ENCODE assay signal across 33 cellular contexts in the genomic region with DNA sequence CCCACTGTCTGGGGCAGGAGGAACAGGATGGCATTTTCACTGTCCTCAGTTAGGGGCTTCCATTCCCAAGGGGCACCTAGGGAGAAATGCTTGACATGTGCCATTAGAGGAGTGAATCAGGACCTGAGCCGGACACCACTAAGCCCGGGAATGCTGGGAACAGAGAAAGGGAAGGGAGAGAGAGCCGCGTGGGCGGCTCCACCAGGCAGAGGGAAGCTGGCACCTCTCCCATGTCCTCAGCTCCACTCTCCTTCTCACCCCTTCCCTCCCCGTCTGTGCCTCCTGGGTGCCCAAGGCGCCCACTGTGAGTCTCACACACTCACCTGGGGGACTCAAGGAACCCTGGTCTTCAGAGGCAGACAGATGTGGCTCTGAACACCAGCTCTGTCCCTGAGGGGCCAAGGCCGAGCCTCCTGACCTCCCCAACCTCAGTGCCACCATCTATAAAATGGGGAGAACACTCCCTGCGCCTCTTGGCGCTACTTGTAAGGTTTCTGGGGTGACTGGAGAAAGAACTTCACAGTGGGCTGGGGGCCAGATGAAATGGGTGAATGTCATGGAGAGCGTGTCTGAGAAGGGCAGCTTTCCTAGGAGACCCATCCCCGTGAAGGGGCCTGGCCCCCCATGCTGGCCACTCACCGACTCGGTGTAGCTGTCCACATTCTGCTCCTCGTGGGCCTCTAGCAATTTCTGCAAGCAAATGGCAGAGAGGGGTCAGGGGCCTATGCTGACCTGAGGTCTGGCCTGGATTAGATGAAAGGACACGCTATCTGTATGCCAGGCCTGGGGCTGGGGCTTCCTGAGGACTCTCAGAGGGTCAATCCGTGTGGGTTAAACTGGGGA. TPM values are rescaled to one million over a fixed set of nuclear protein-coding genes. Genes with fewer than 3 reads are reported as not detected.
DNase-seq lines count a peak whose midpoint lies in the region; ATAC-seq and TF ChIP-seq lines count a peak whose summit lies in the region.
"Had no signal": no experiment of that assay in that cellular context is flagged by ENCODE, and none has a peak within 500 bp of the region (broad histone marks: within the 10 kb centered on the region; RNA-seq: fewer than 3 reads in every experiment).

No MANE protein-coding gene starts in this region.

- H3K4me3 ChIP-seq in right cardiac atrium (ENCODE audit: low read length) (no peak overlapping the region), heart right ventricle (no peak overlapping the region), mesenchymal stem cell (ENCODE audit: insufficient read depth in 1 of 2, low read depth in 1 of 2, low read length in 2 of 2) (no peak overlapping the region)
- H3K4me3 ChIP-seq: adrenal gland, GM23338, left lung, pancreas, right atrium auricular region, spleen, thoracic aorta, vagina had no signal

- H3K4me1 ChIP-seq in right cardiac atrium (ENCODE audit: control insufficient read depth, insufficient read depth, low read length), result no peaks in the 10 kb centered on the region
- peaks cover 3 to 33% (median 23%) of the 10 kb centered on the region in 9 donors for H3K4me1 ChIP-seq in heart right ventricle
- peaks cover 8% of the 10 kb centered on the region for H3K4me1 ChIP-seq in mesenchymal stem cell (ENCODE audit: control insufficient read depth, insufficient read depth, low read depth, low read length)
- H3K4me1 ChIP-seq: foreskin keratinocyte, pancreas had no signal

- no peak overlapping the region for H3K4me3 Mint-ChIP-seq in activated CD8-positive, alpha-beta T cell treated with anti-CD3 and anti-CD28 coated beads for 36 hours
- no peak overlapping the region for H3K4me3 Mint-ChIP-seq in memory B cell
- H3K4me3 Mint-ChIP-seq: GM23338; natural killer cell treated with Interleukin-12 subunit alpha and Interleukin-12 subunit beta and Interleukin-15 and Interleukin-18, amount 100 ng/mL, for 72 hours had no signal

- no peak overlapping the region for H2BK120ac ChIP-seq in mesenchymal stem cell (ENCODE audit: low read depth, low read length)

- H4K91ac ChIP-seq in mesenchymal stem cell (ENCODE audit: low read length), result no peak overlapping the region

- no peak overlapping the region for H3K9ac ChIP-seq in mesenchymal stem cell (ENCODE audit: low read length)
- H3K9ac ChIP-seq: SK-N-SH had no signal

- H3K4me2 ChIP-seq in mesenchymal stem cell (ENCODE audit: low read length, poor library complexity, severe bottlenecking), result no peak overlapping the region
- H3K4me2 ChIP-seq: GM23338, SK-N-SH had no signal

- no peak overlapping the region for H2BK15ac ChIP-seq in mesenchymal stem cell (ENCODE audit: low read depth, poor library complexity, severe bottlenecking)

- H3K27ac Mint-ChIP-seq in activated CD8-positive, alpha-beta T cell treated with anti-CD3 and anti-CD28 coated beads for 36 hours, result peak overlapping the region; percentile 46
- peak overlapping the region; percentile 26 for H3K27ac Mint-ChIP-seq in memory B cell
- H3K27ac Mint-ChIP-seq: activated T-helper 2 cell treated with anti-CD3 and anti-CD28 coated beads, Interferon-gamma antibody, Interleukin-2, Interleukin-4, amounts not matched to agents 10 μg/mL and 5 μg/mL and 100 μg/mL, durations not matched to agents 14 hours and 24 hours and 36 hours; GM23338; natural killer cell treated with Interleukin-12 subunit alpha and Interleukin-12 subunit beta and Interleukin-15 and Interleukin-18, amount 100 ng/mL, for 72 hours had no signal

- peaks cover 8% of the 10 kb centered on the region for H3K79me1 ChIP-seq in mesenchymal stem cell (replicated peaks; ENCODE audit: low read length, poor library complexity, severe bottlenecking)

- POLR2A ChIA-PET in activated CD8-positive, alpha-beta T cell treated with anti-CD3 and anti-CD28 coated beads for 36 hours (lab: Charles Lee), result interaction anchor here (0.6 to 2.3 kb wide), 3 partner anchors 18 to 53 kb away, joined by 3 to 6 read pairs (median 4); no protein-coding TSS in a partner anchor
- POLR2A ChIA-PET in HEK293T (lab: Yijun Ruan, JAX), result no interaction called here

- H3K27me3 ChIP-seq in right cardiac atrium (ENCODE audit: control insufficient read depth, insufficient read depth) (no peaks in the 10 kb centered on the region), heart right ventricle (no peaks in the 10 kb centered on the region), mesenchymal stem cell (ENCODE audit: control insufficient read depth in 1 of 2, insufficient read depth in 1 of 2, low read length in 2 of 2) (no peaks in the 10 kb centered on the region)
- H3K27me3 ChIP-seq: adrenal gland, foreskin keratinocyte, left lung, pancreas, right atrium auricular region, spleen, vagina had no signal

- H3K9me3 Mint-ChIP-seq in activated CD8-positive, alpha-beta T cell treated with anti-CD3 and anti-CD28 coated beads for 36 hours, result no peaks in the 10 kb centered on the region
- H3K9me3 Mint-ChIP-seq in memory B cell, result no peaks in the 10 kb centered on the region
- H3K9me3 Mint-ChIP-seq: activated T-helper 2 cell treated with anti-CD3 and anti-CD28 coated beads, Interferon-gamma antibody, Interleukin-2, Interleukin-4, amounts not matched to agents 10 μg/mL and 5 μg/mL and 100 μg/mL, durations not matched to agents 14 hours and 24 hours and 36 hours; brain; GM23338; natural killer cell treated with Interleukin-12 subunit alpha and Interleukin-12 subunit beta and Interleukin-15 and Interleukin-18, amount 100 ng/mL, for 72 hours had no signal

- H3K9me3 ChIP-seq in right cardiac atrium (ENCODE audit: control insufficient read depth, low read length) (no peaks in the 10 kb centered on the region), heart right ventricle (no peaks in the 10 kb centered on the region), mesenchymal stem cell (ENCODE audit: control insufficient read depth, low read length) (no peaks in the 10 kb centered on the region)
- H3K9me3 ChIP-seq: adrenal gland, left lung, pancreas, right atrium auricular region, SK-N-SH, spleen, thoracic aorta, vagina had no signal

- DNase-seq in right cardiac atrium (peak in 2 of 3 donors; percentile 36 to 48), heart right ventricle (no peak), memory B cell (ENCODE audit: low spot score in 2 of 2) (no peak), DMS53 treated with DMSO at 0.1 percent for 48 hours (lab: John Stamatoyannopoulos, UW; ENCODE audit: unreplicated experiment) (no peak), mesenchymal stem cell (no peak), HEK293T (ENCODE audit: extremely low spot score) (no peak)
- no peak for DNase-seq in activated CD8-positive, alpha-beta T cell treated with anti-CD3 and anti-CD28 coated beads for 36 hours
- DNase-seq in activated effector memory CD4-positive, alpha-beta T cell treated with Interleukin-2 at 50 U/mL for 16 hours, result no peak
- DNase-seq: activated CD4-positive, alpha-beta T cell treated with anti-CD3 and anti-CD28 coated beads, Interleukin-2, amount 50 U/mL, for 1 hour; activated CD8-positive, alpha-beta memory T cell treated with anti-CD3 and anti-CD28 coated beads, Interleukin-2, amount 50 U/mL, for 4 hours; adrenal gland; effector memory CD4-positive, alpha-beta T cell; foreskin keratinocyte; midbrain; NCI-H1105; NCI-H1930; NCI-H345; NCI-H748 treated with DMSO at 0.1 percent for 48 hours; RPMI8226; SK-N-SH; spleen; stimulated activated CD4-positive, alpha-beta T cell treated with anti-CD3 and anti-CD28 coated beads, Interleukin-4, amount 100 ng/mL, for 1 hour; stimulated activated naive CD4-positive, alpha-beta T cell treated with Interleukin-2 at 50 U/mL for 16 hours; WERI-Rb-1 had no signal

- H3K4me1 Mint-ChIP-seq in activated CD8-positive, alpha-beta T cell treated with anti-CD3 and anti-CD28 coated beads for 36 hours (ENCODE audit: low read depth), result peaks cover 36% of the 10 kb centered on the region
- peaks cover 17% of the 10 kb centered on the region for H3K4me1 Mint-ChIP-seq in memory B cell

- H3K23ac ChIP-seq in mesenchymal stem cell (ENCODE audit: low read length in 2 of 2), result no peak overlapping the region

- TF ChIP-seq CTCF in heart right ventricle (IDR thresholded peaks at IDR 0.05), result no peak
- no peak for TF ChIP-seq CTCF in activated CD8-positive, alpha-beta T cell treated with anti-CD3 and anti-CD28 coated beads for 36 hours (IDR thresholded peaks at IDR 0.05)

- H3K4ac ChIP-seq in mesenchymal stem cell (ENCODE audit: low read depth in 1 of 2, low read length in 2 of 2), result no peak overlapping the region

- no peak overlapping the region for H3K18ac ChIP-seq in mesenchymal stem cell (ENCODE audit: low read depth in 1 of 2, low read length in 2 of 2)

- H3K14ac ChIP-seq in mesenchymal stem cell (ENCODE audit: low read length in 2 of 2), result no peak overlapping the region

- no peak overlapping the region for H2BK12ac ChIP-seq in mesenchymal stem cell (ENCODE audit: low read length in 2 of 2)

- 81% methylated on average over 17 of the region's 17 CpGs for WGBS in right cardiac atrium
- WGBS in heart right ventricle, 2 donors, result 80 to 86% methylated on average over 17 of the region's 17 CpGs
- 95% methylated on average over 13 of the region's 17 CpGs for WGBS in mesenchymal stem cell

- H3K36me3 Mint-ChIP-seq in activated CD8-positive, alpha-beta T cell treated with anti-CD3 and anti-CD28 coated beads for 36 hours (ENCODE audit: low read depth), result peaks cover 11% of the 10 kb centered on the region
- peaks cover 12% of the 10 kb centered on the region for H3K36me3 Mint-ChIP-seq in memory B cell

- CTCF ChIA-PET in activated CD8-positive, alpha-beta T cell treated with anti-CD3 and anti-CD28 coated beads for 36 hours (lab: Charles Lee), result interaction anchor here (7.2 kb wide), 1 partner anchor 25 kb away, joined by 37 read pairs; a partner anchor contains a TSS
- CTCF ChIA-PET in HEK293T (lab: Yijun Ruan, JAX), result interaction anchor here (1.6 kb wide), 1 partner anchor 53 kb away, joined by 7 read pairs; no protein-coding TSS in a partner anchor

- H3K27me3 Mint-ChIP-seq in activated CD8-positive, alpha-beta T cell treated with anti-CD3 and anti-CD28 coated beads for 36 hours, result no peaks in the 10 kb centered on the region
- H3K27me3 Mint-ChIP-seq in memory B cell, result no peaks in the 10 kb centered on the region
- H3K27me3 Mint-ChIP-seq: natural killer cell treated with Interleukin-12 subunit alpha and Interleukin-12 subunit beta and Interleukin-15 and Interleukin-18, amount 100 ng/mL, for 72 hours had no signal

- H3K27ac ChIP-seq in right cardiac atrium (ENCODE audit: low read length), result no peak overlapping the region
- H3K27ac ChIP-seq in heart right ventricle, result no peak overlapping the region
- no peak overlapping the region for H3K27ac ChIP-seq in mesenchymal stem cell (ENCODE audit: low read length, poor library complexity, severe bottlenecking)
- H3K27ac ChIP-seq: adrenal gland, foreskin keratinocyte, left lung, pancreas, right atrium auricular region, spleen, thoracic aorta, vagina had no signal

- H2AFZ ChIP-seq in mesenchymal stem cell (ENCODE audit: low read depth, low read length), result no peak overlapping the region
- H2AFZ ChIP-seq: GM23338 had no signal

- no peak overlapping the region for H2BK5ac ChIP-seq in mesenchymal stem cell (ENCODE audit: low read depth, low read length, poor library complexity, severe bottlenecking)

- intact Hi-C loops in right cardiac atrium (cut with DNase I), result no loop called here
- intact Hi-C loops in heart right ventricle (cut with DNase I), result no loop called here
- intact Hi-C loops in activated CD8-positive, alpha-beta T cell treated with anti-CD3 and anti-CD28 coated beads for 36 hours (cut with micrococcal nuclease), result no loop called here

- ATAC-seq in right cardiac atrium, result no peak
- no peak for ATAC-seq in heart right ventricle
- no peak for ATAC-seq in activated CD8-positive, alpha-beta T cell treated with anti-CD3 and anti-CD28 coated beads for 36 hours
- no peak for ATAC-seq in memory B cell (ENCODE audit: low read depth)
- ATAC-seq: foreskin keratinocyte; GM23338; left lung; natural killer cell treated with Interleukin-12 subunit alpha and Interleukin-12 subunit beta and Interleukin-15 and Interleukin-18, amount 100 ng/mL, for 72 hours; pancreas had no signal

- H3K36me3 ChIP-seq in heart right ventricle (peaks cover 0 to 87% (median 14%) of the 10 kb centered on the region in 9 donors), mesenchymal stem cell (ENCODE audit: control insufficient read depth in 1 of 2, insufficient read depth in 2 of 2, low read depth in 1 of 2, low read length in 2 of 2) (peaks cover 67 to 84% of the 10 kb centered on the region in 2 experiments)

- H4K8ac ChIP-seq in mesenchymal stem cell (ENCODE audit: low read length), result no peak overlapping the region

- no peak overlapping the region for H2AK5ac ChIP-seq in mesenchymal stem cell (ENCODE audit: low read length, severe bottlenecking)

RNA-seq across cellular contexts. Expression of a gene that starts 5.3 kb away (rescaled TPM):
- total RNA-seq in right cardiac atrium (1 to 10 TPM; 6.4 to 9.4 (median 7.8) TPM), heart right ventricle (10 to 100 TPM in 3 of 10 donors, 1 to 10 TPM in 7; 4.0 to 11.8 (median 8.1) TPM)
- polyA plus RNA-seq in right cardiac atrium (9.9 TPM), heart right ventricle (10 to 100 TPM; 11.1 to 35.6 TPM)
- total RNA-seq in activated CD8-positive, alpha-beta T cell treated with anti-CD3 and anti-CD28 coated beads for 36 hours, result 10 to 100 TPM; 10.4 to 11.0 TPM
- polyA plus RNA-seq in mesenchymal stem cell (2013, experiment 1 of 2), result 8.5 TPM
- polyA plus RNA-seq in mesenchymal stem cell (2013, experiment 2 of 2), result 8.6 TPM

RNA-seq across cellular contexts. Expression of a gene that starts 17.6 kb away (rescaled TPM):
- under 1 TPM in 2 of 4 donors, not detected in 2; 0.09 to 0.26 TPM for total RNA-seq in right cardiac atrium
- polyA plus RNA-seq in right cardiac atrium, result 0.36 TPM
- under 1 TPM in 7 of 10 donors, not detected in 3; 0.11 to 0.64 (median 0.15) TPM for total RNA-seq in heart right ventricle
- under 1 TPM; 0.03 to 0.22 TPM for polyA plus RNA-seq in heart right ventricle
- under 1 TPM; 0.18 to 0.43 TPM for total RNA-seq in activated CD8-positive, alpha-beta T cell treated with anti-CD3 and anti-CD28 coated beads for 36 hours
- 0.06 TPM for polyA plus RNA-seq in mesenchymal stem cell (2013, experiment 1 of 2)
- 0.07 TPM for polyA plus RNA-seq in mesenchymal stem cell (2013, experiment 2 of 2)
- total RNA-seq: activated T-helper 2 cell treated with anti-CD3 and anti-CD28 coated beads, Interferon-gamma antibody, Interleukin-2, Interleukin-4, amounts not matched to agents 10 μg/mL and 5 μg/mL and 100 μg/mL, durations not matched to agents 14 hours and 24 hours and 36 hours; natural killer cell treated with Interleukin-12 subunit alpha and Interleukin-12 subunit beta and Interleukin-15 and Interleukin-18, amount 100 ng/mL, for 72 hours; spleen had no signal

RNA-seq across cellular contexts. Expression of a gene that starts 25.6 kb away (rescaled TPM):
- total RNA-seq in right cardiac atrium (100 to 1,000 TPM in 3 of 4 donors, 10 to 100 TPM in 1; 91.7 to 111 (median 105) TPM), heart right ventricle (100 to 1,000 TPM; 115 to 183 (median 121) TPM)
- polyA plus RNA-seq in right cardiac atrium (102 TPM), heart right ventricle (100 to 1,000 TPM; 133 to 135 TPM)
- total RNA-seq in activated CD8-positive, alpha-beta T cell treated with anti-CD3 and anti-CD28 coated beads for 36 hours, result 10 to 100 TPM; 43.9 to 47.2 TPM
- polyA plus RNA-seq in mesenchymal stem cell (2013, experiment 1 of 2), result 113 TPM
- polyA plus RNA-seq in mesenchymal stem cell (2013, experiment 2 of 2), result 117 TPM

Comparison
In these comparisons a context has a peak if more than half of its experiments do, and no peak if none do; other contexts are left out.
1. DNase-seq: peak in right cardiac atrium (2 of 3); none in heart right ventricle (0 of 2), activated CD8-positive, alpha-beta T cell treated with anti-CD3 and anti-CD28 coated beads for 36 hours (single experiment), memory B cell (0 of 2), DMS53 treated with DMSO at 0.1 percent for 48 hours (single experiment), mesenchymal stem cell (single experiment), HEK293T (single experiment) and activated effector memory CD4-positive, alpha-beta T cell treated with Interleukin-2 at 50 U/mL for 16 hours (single experiment).